Comparison of ENCODE assay signal across 14 cellular contexts in the genomic region with DNA sequence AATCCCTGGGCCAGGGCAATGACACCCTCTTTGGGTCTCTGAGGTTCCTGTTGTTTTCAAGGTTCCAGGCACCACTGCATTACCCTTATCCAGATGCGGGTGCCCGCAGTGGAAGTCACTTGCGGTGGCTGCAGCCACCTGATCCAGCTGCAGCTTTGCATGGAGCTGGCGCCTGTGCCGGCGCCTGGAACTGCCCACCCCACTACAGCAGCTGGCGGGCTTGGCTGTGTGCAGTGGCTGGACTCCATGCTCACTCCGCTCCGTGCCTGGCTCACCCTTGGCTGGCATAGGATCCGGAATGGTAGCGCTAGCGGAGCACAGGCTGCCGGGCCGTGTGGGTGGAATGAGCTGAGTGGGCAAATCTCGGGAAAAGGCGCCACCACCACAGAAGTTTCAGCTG.
DNase-seq lines count a peak whose midpoint lies in the region; ATAC-seq, FAIRE-seq and TF ChIP-seq lines count a peak whose summit lies in the region.
"Had no signal": no experiment of that assay in that cellular context is flagged by ENCODE, and none has a peak within 500 bp of the region (broad histone marks: within the 10 kb centered on the region; RNA-seq: fewer than 3 reads in every experiment).

No MANE protein-coding gene starts in this region.

- H3K4me2 ChIP-seq in H1 (ENCODE audit: insufficient read depth in 1 of 2, low read depth in 2 of 2, low read length in 2 of 2), result no peak overlapping the region
- H3K4me2 ChIP-seq: BLaER1 treated with 17β-estradiol and CSF1 and Interleukin-3, amounts not matched to agents 10 nM and 100 nM had no signal

- no peak overlapping the region for H2BK120ac ChIP-seq in H1 (replicated peaks; ENCODE audit: low read depth, low read length)

- H3K27me3 ChIP-seq in H1 (replicated peaks in 1 of 4; ENCODE audit: control insufficient read depth in 3 of 4, extremely low read depth in 1 of 4, insufficient read depth in 3 of 4, low read length in 3 of 4), result no peaks in the 10 kb centered on the region
- H3K27me3 ChIP-seq: BLaER1 treated with 17β-estradiol and CSF1 and Interleukin-3, amounts not matched to agents 10 nM and 100 nM had no signal

- H3K14ac ChIP-seq in H1 (ENCODE audit: insufficient read length), result no peak overlapping the region

- H3K4ac ChIP-seq in H1 (replicated peaks; ENCODE audit: insufficient read length, low read depth, low read length), result no peak overlapping the region

- H2BK20ac ChIP-seq in H1 (ENCODE audit: low read length), result no peak overlapping the region

- H3K4me1 ChIP-seq in H1 (replicated peaks in 1 of 4; ENCODE audit: control insufficient read depth in 3 of 4, insufficient read depth in 4 of 4, low read length in 3 of 4), result no peaks in the 10 kb centered on the region
- H3K4me1 ChIP-seq: BLaER1 treated with 17β-estradiol and CSF1 and Interleukin-3, amounts not matched to agents 10 nM and 100 nM had no signal

- no peak overlapping the region for H4K8ac ChIP-seq in H1 (ENCODE audit: extremely low read depth, insufficient read depth, low read length)

- no peak overlapping the region for H3K23ac ChIP-seq in H1 (ENCODE audit: insufficient read length)

- H4K5ac ChIP-seq in H1 (ENCODE audit: insufficient read length, low read depth, low read length), result no peak overlapping the region

- H3K18ac ChIP-seq in H1 (ENCODE audit: extremely low read depth, low read length), result no peak overlapping the region

- no peaks in the 10 kb centered on the region for H3K79me2 ChIP-seq in H1 (ENCODE audit: control insufficient read depth in 1 of 2, insufficient read depth in 2 of 2, low read length in 2 of 2)

- H2BK5ac ChIP-seq in H1 (ENCODE audit: low read depth, low read length), result no peak overlapping the region

- no peaks in the 10 kb centered on the region for H3K79me1 ChIP-seq in H1 (ENCODE audit: low read depth, low read length)

- DNase-seq in Right ventricle myocardium inferior (ENCODE audit: missing footprints) (peak; percentile 58), cardiac septum (ENCODE audit: low spot score) (no peak), H1 (ENCODE audit: low read depth in 1 of 2, low spot score in 2 of 2) (no peak), sciatic nerve (ENCODE audit: low spot score) (no peak), NCI-H2227 (lab: John Stamatoyannopoulos, UW; ENCODE audit: unreplicated experiment) (no peak)
- DNase-seq: 8988T; ACHN; CD4-positive, CD25-positive, alpha-beta regulatory T cell; DMS 273 treated with DMSO at 0.1 percent for 48 hours had no signal

- H3K9me3 ChIP-seq in H1 (ENCODE audit: insufficient read depth in 2 of 2, low read depth in 1 of 2, low read length in 1 of 2), result peaks cover 0 to 3% of the 10 kb centered on the region in 2 experiments; a peak in 2 of 4 replicates

- H2AK5ac ChIP-seq in H1 (ENCODE audit: low read depth, low read length), result no peak overlapping the region

- POLR2A ChIA-PET in H1 (lab: Charles Lee; ENCODE audit: partially characterized antibody), result no interaction called here

- no peak overlapping the region for H3K4me3 ChIP-seq in H1 (ENCODE audit: extremely low read depth in 1 of 4, insufficient read depth in 2 of 4, low read depth in 3 of 4, low read length in 4 of 4)
- H3K4me3 ChIP-seq: BLaER1 treated with 17β-estradiol and CSF1 and Interleukin-3, amounts not matched to agents 10 nM and 100 nM had no signal

- FAIRE-seq in H1 (lab: Jason Lieb, UNC), result no peak
- FAIRE-seq: H54, HTR-8/SVneo had no signal

- H3K27ac ChIP-seq in H1 (ENCODE audit: low read depth, low read length), result no peak overlapping the region
- H3K27ac ChIP-seq: BLaER1 treated with 17β-estradiol and CSF1 and Interleukin-3, amounts not matched to agents 10 nM and 100 nM had no signal

- H3K23me2 ChIP-seq in H1 (ENCODE audit: low read depth, low read length), result no peaks in the 10 kb centered on the region

- TF ChIP-seq CTCF in H1 (IDR thresholded peaks at IDR 0.05; ENCODE audit: control extremely low read depth in 1 of 3, insufficient read depth in 1 of 3, low read depth in 1 of 3, low read length in 3 of 3), result no peak

- H4K91ac ChIP-seq in H1 (replicated peaks; ENCODE audit: insufficient read length, low read length), result no peak overlapping the region

- H3K9ac ChIP-seq in H1 (replicated peaks in 1 of 4; ENCODE audit: extremely low read depth in 1 of 4, low read depth in 3 of 4, low read length in 3 of 4), result no peak overlapping the region
- H3K9ac ChIP-seq: BLaER1 treated with 17β-estradiol and CSF1 and Interleukin-3, amounts not matched to agents 10 nM and 100 nM had no signal

- no peak for TF ChIP-seq POLR2A in H1 (IDR thresholded peaks at IDR 0.05; ENCODE audit: control extremely low read depth in 1 of 2, low read depth in 2 of 2, low read length in 2 of 2)

- intact Hi-C loops in Right ventricle myocardium inferior (cut with DNase I), result no loop called here
- intact Hi-C loops in cardiac septum (cut with DNase I), result no loop called here
- intact Hi-C loops in sciatic nerve (cut with DNase I), result no loop called here

- peak overlapping the region; percentile 32; the same call in 1 of the 2 replicates for H2AFZ ChIP-seq in H1 (ENCODE audit: low read length)

- CTCF ChIA-PET in H1 (lab: Charles Lee; ENCODE audit: partially characterized antibody), result interaction anchor here (1.3 kb wide), 1 partner anchor 10 kb away, joined by 5 read pairs; no protein-coding TSS in a partner anchor

- 96% methylated on average over 16 of the region's 16 CpGs; no CpG with 5 or more reads in 1 of the 2 experiments for WGBS in H1 (ENCODE audit: extremely low coverage in 1 of 2, insufficient coverage in 1 of 2, insufficient read length in 1 of 2, insufficient replicate concordance in 2 of 2, low coverage in 1 of 2, low lambda C conversion rate in 2 of 2, missing lambda C conversion rate in 1 of 2), 2 experiments

- no peak for ATAC-seq in Right ventricle myocardium inferior
- peak; percentile 34 for ATAC-seq in sciatic nerve
- ATAC-seq in HG02759 (IDR thresholded peaks at IDR 0.05; ENCODE audit: unreplicated experiment), result no peak
- no peak for ATAC-seq in HG02763 (IDR thresholded peaks at IDR 0.05; ENCODE audit: unreplicated experiment)

- no peaks in the 10 kb centered on the region for H4K20me1 ChIP-seq in H1 (replicated peaks in 1 of 2; ENCODE audit: control insufficient read depth in 1 of 2, insufficient read depth in 2 of 2, low read length in 2 of 2)
- H4K20me1 ChIP-seq: BLaER1 treated with 17β-estradiol and CSF1 and Interleukin-3, amounts not matched to agents 10 nM and 100 nM had no signal

- no peak overlapping the region for H3K56ac ChIP-seq in H1 (replicated peaks; ENCODE audit: insufficient read length, low read depth, low read length)

- no peaks in the 10 kb centered on the region for H3K36me3 ChIP-seq in H1 (ENCODE audit: control insufficient read depth in 2 of 4, insufficient read depth in 4 of 4, low read length in 3 of 4)
- H3K36me3 ChIP-seq: BLaER1 treated with 17β-estradiol and CSF1 and Interleukin-3, amounts not matched to agents 10 nM and 100 nM had no signal

- H2BK15ac ChIP-seq in H1 (ENCODE audit: low read length), result no peak overlapping the region

- no peak overlapping the region for H2BK12ac ChIP-seq in H1 (ENCODE audit: low read depth, low read length)

- TF ChIP-seq RAD21 in H1 (IDR thresholded peaks at IDR 0.05 in 1 of 2, conservative IDR thresholded peaks at IDR 0.05 in 1 of 2; ENCODE audit: low read depth in 2 of 2, low read length in 2 of 2), result no peak

- TF ChIP-seq EP300 in H1 (IDR thresholded peaks at IDR 0.05; ENCODE audit: borderline replicate concordance in 1 of 2, low read depth in 2 of 2, low read length in 2 of 2), result no peak

TF ChIP-seq in H1, 55 proteins besides CTCF, POLR2A, EP300 and RAD21 (continues in another document):
- TF ChIP-seq KDM5A (IDR thresholded peaks at IDR 0.05; ENCODE audit: low read length) (no peak), NRF1 (IDR thresholded peaks at IDR 0.05; ENCODE audit: low read depth, low read length) (no peak), CEBPB (IDR thresholded peaks at IDR 0.05; ENCODE audit: low read depth, low read length) (no peak), TCF12 (IDR thresholded peaks at IDR 0.05; ENCODE audit: low read depth, low read length) (no peak), PHF8 (conservative IDR thresholded peaks at IDR 0.05; ENCODE audit: low read depth, low read length) (no peak), CHD1 (IDR thresholded peaks at IDR 0.05; ENCODE audit: low read depth, low read length) (no peak), TEAD4 (IDR thresholded peaks at IDR 0.05; ENCODE audit: low read depth, low read length) (no peak), TAF1 (IDR thresholded peaks at IDR 0.05; ENCODE audit: low read depth, low read length) (no peak), SIN3A (conservative IDR thresholded peaks at IDR 0.05 in 1 of 2, IDR thresholded peaks at IDR 0.05 in 1 of 2; ENCODE audit: low read depth in 1 of 2, low read length in 2 of 2) (no peak)
